Comparison of ENCODE assay signal across 14 cellular contexts in genomic region chr13:42056146-42056545, GRCh38.
"Had no signal": no experiment of that assay in that cellular context is flagged by ENCODE, and none has a peak within 500 bp of the region (broad histone marks: within the 10 kb centered on the region; RNA-seq: fewer than 3 reads in every experiment).

No MANE protein-coding gene starts in this region.

- H3K4me3 ChIP-seq: esophagus squamous epithelium, prostate gland had no signal

- H3K36me3 ChIP-seq: prostate gland had no signal

- H3K4me1 ChIP-seq: esophagus squamous epithelium, prostate gland had no signal

- H3K27me3 ChIP-seq: esophagus squamous epithelium, heart left ventricle had no signal

- ATAC-seq: left lobe of liver, sciatic nerve had no signal

- H3K9me3 ChIP-seq: esophagus squamous epithelium, prostate gland had no signal

- H3K27ac ChIP-seq: esophagus squamous epithelium, prostate gland had no signal

- DNase-seq: activated B cell treated with CpG ODN at 0.5 μM for 24 hours; activated CD4-positive, alpha-beta T cell treated with anti-CD3 and anti-CD28 coated beads, Interleukin-2, amount 10 ng/mL, durations not matched to agents 24 days and 14 days; activated effector memory CD4-positive, alpha-beta T cell treated with anti-CD3 and anti-CD28 coated beads, Interleukin-2, amount 50 U/mL, for 16 hours; activated naive CD8-positive, alpha-beta T cell treated with anti-CD3 and anti-CD28 coated beads, Interleukin-2, amount 10 ng/mL, durations not matched to agents 7 days and 5 days; activated T-cell treated with anti-CD3 and anti-CD28 coated beads, Interleukin-2, amount 50 U/mL, for 4 hours; aorta; esophagus squamous epithelium; heart left ventricle; stimulated activated CD4-positive, alpha-beta T cell treated with anti-CD3 and anti-CD28 coated beads, Interleukin-2, amount 100 ng/mL, for 24 hours; stimulated activated naive CD4-positive, alpha-beta T cell; T-helper 1 cell had no signal
